In genomic region chr3:44661189-44661588, GRCh38 we compare ENCODE assay signal across 1 cellular context.
TF ChIP-seq lines count a peak whose summit lies in the region.

No MANE protein-coding gene starts in this region.

TF ChIP-seq in K562, 482 proteins besides CTCF, POLR2A, EP300 and RAD21:
- TF ChIP-seq ZNF449 (CRISPR knock-in tag; IDR thresholded peaks at IDR 0.05), result no peak
- no peak for TF ChIP-seq THRB (CRISPR knock-in tag; conservative IDR thresholded peaks at IDR 0.05)
- no peak for TF ChIP-seq ZNF512 (tag; IDR thresholded peaks at IDR 0.05)
- TF ChIP-seq SMC3 (conservative IDR thresholded peaks at IDR 0.05; ENCODE audit: insufficient read depth, low read depth, low read length), result no peak
- no peak for TF ChIP-seq FIP1L1 (IDR thresholded peaks at IDR 0.05; ENCODE audit: low read depth, low read length, poor library complexity, severe bottlenecking)
- no peak for TF ChIP-seq HOXB6 (CRISPR knock-in tag; IDR thresholded peaks at IDR 0.05; ENCODE audit: borderline replicate concordance)
- no peak for TF ChIP-seq ZNF785 (CRISPR knock-in tag; IDR thresholded peaks at IDR 0.05)
- no peak for TF ChIP-seq ZNF24 (IDR thresholded peaks at IDR 0.05)
- TF ChIP-seq ZNF830 (CRISPR knock-in tag; IDR thresholded peaks at IDR 0.05), result no peak
- no peak for TF ChIP-seq MCM2 (IDR thresholded peaks at IDR 0.05; ENCODE audit: low read depth)
- TF ChIP-seq RREB1 (CRISPR knock-in tag; IDR thresholded peaks at IDR 0.05), result no peak
- TF ChIP-seq ZNF444 (CRISPR knock-in tag; IDR thresholded peaks at IDR 0.05), result no peak
- no peak for TF ChIP-seq NR2C1 (IDR thresholded peaks at IDR 0.05)
- no peak for TF ChIP-seq NR2C1 (tag; IDR thresholded peaks at IDR 0.05)
- TF ChIP-seq AFF1 (IDR thresholded peaks at IDR 0.05; ENCODE audit: low read depth in 1 of 2, partially characterized antibody in 2 of 2), result no peak
- no peak for TF ChIP-seq ARID2 (IDR thresholded peaks at IDR 0.05)
